Comparison of ENCODE assay signal across 8 cellular contexts in the genomic region with DNA sequence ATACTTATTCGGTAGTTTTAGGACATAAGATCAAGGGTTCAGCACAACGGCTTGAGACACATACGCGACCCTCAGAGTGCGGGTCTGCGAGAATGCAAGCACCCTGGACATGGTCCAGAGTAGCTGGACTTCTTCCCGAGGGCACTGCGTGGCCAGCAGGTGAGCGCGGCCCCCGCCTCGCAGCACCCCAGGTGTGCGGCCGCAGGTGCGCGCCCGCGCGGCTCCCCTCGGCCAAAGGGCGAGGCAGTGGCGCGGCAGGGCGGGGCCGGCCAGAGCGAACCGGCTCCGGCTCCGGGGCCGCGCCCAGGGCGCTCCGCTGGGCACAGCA. TPM values are rescaled to one million over a fixed set of nuclear protein-coding genes. Genes with fewer than 3 reads are reported as not detected.
DNase-seq lines count a peak whose midpoint lies in the region; ATAC-seq and TF ChIP-seq lines count a peak whose summit lies in the region.

No MANE protein-coding gene starts in this region.

- H3K27me3 ChIP-seq in mononuclear cell (ENCODE audit: insufficient read depth, low read length): peaks cover 41% of the 10 kb centered on the region

- peaks cover 17% of the 10 kb centered on the region for H3K4me1 Mint-ChIP-seq in MCF 10A (ENCODE audit: insufficient read depth, unreplicated experiment)

- H3K27ac ChIP-seq in 22Rv1: peak overlapping the region; percentile 89

- intact Hi-C loops in MCF 10A (cut with micrococcal nuclease): no loop called here

- peak overlapping the region; percentile 44 for H3K4me3 ChIP-seq in mononuclear cell (ENCODE audit: low read length)

- POLR2A ChIA-PET in MCF 10A (lab: Yijun Ruan, JAX): interaction anchor here (0.6 to 4.0 kb wide), 17 partner anchors 9 to 281 kb away, joined by 3 to 63 read pairs (median 6); a partner anchor contains a TSS

- H3K9me3 ChIP-seq in mononuclear cell (ENCODE audit: low read depth, low read length): no peaks in the 10 kb centered on the region

- DNase-seq in MCF 10A (ENCODE audit: unreplicated experiment) (peak; percentile 16), NCI-H1092 treated with DMSO at 0.1 percent for 48 hours (lab: John Stamatoyannopoulos, UW) (no peak), amniotic stem cell (lab: John Stamatoyannopoulos, UW) (no peak), cortex of kidney (lab: John Stamatoyannopoulos, UW) (no peak)
- DNase-seq in stimulated activated naive CD4-positive, alpha-beta T cell treated with Interleukin-2 at 50 U/mL for 16 hours (lab: John Stamatoyannopoulos, UW): no peak

- peak; percentile 3 for ATAC-seq in HG02885 (IDR thresholded peaks at IDR 0.05; ENCODE audit: poor library complexity, unreplicated experiment)

- H3K36me3 Mint-ChIP-seq in MCF 10A (ENCODE audit: insufficient read depth, unreplicated experiment): peaks cover 24% of the 10 kb centered on the region

- TF ChIP-seq CTCF in 22Rv1 (IDR thresholded peaks at IDR 0.05) (no peak), MCF 10A (IDR thresholded peaks at IDR 0.05; ENCODE audit: unreplicated experiment) (no peak)

- H3K9me3 Mint-ChIP-seq in MCF 10A (ENCODE audit: unreplicated experiment): no peaks in the 10 kb centered on the region

- BruUV-seq in MCF 10A (replicated peaks; lab: Mats Ljungman, UMichigan): no TSS peak

- CTCF ChIA-PET in MCF 10A (lab: Yijun Ruan, JAX): interaction anchor here (0.6 to 2.3 kb wide), 12 partner anchors 32 to 1083 kb away, joined by 3 to 11 read pairs (median 4); no protein-coding TSS in a partner anchor

- peaks cover 39% of the 10 kb centered on the region for H3K4me1 ChIP-seq in mononuclear cell (ENCODE audit: insufficient read depth, low read length)

- peak overlapping the region; percentile 79 for H3K4me3 Mint-ChIP-seq in MCF 10A (ENCODE audit: unreplicated experiment)

- peak overlapping the region; percentile 55 for H3K27ac Mint-ChIP-seq in MCF 10A (ENCODE audit: low read depth, unreplicated experiment)

- H3K27me3 Mint-ChIP-seq in MCF 10A (ENCODE audit: insufficient read depth, unreplicated experiment): no peaks in the 10 kb centered on the region

RNA-seq across cellular contexts. Expression of a gene that starts 0.3 kb away (rescaled TPM):
- total RNA-seq in MCF 10A (2022): 32.5 and 34.7 TPM in 2 replicates
- total RNA-seq in mononuclear cell: 17.3 TPM
